In the genomic region with DNA sequence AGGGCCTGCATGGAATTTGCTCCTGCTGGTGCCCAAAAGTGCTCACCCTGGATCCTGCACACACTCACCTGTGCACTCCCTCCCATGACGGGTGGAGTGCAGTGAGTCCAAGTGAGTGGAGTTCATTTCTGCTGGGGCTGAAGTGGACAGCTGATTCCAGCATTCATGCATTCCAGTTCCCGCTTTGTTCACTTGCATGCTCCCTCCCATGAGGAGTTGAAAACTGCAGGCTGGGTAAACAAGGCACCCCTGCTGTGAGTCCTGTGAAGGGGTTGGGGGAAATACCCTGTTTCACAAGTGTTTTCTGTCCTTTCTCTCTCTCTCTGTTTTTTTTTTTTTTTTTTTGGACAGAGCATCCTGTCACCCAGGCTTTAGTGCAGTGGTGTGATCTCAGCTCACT, we compare ENCODE assay signal across 16 cellular contexts.
DNase-seq lines count a peak whose midpoint lies in the region; ATAC-seq, FAIRE-seq and TF ChIP-seq lines count a peak whose summit lies in the region.
"Had no signal": no experiment of that assay in that cellular context is flagged by ENCODE, and none has a peak within 500 bp of the region (broad histone marks: within the 10 kb centered on the region; RNA-seq: fewer than 3 reads in every experiment).

No MANE protein-coding gene starts in this region.

- peak; percentile 73 for FAIRE-seq in bronchial epithelial cell (lab: Jason Lieb, UNC)
- FAIRE-seq: G401.6, GM12891, GM19239, H54 had no signal

- intact Hi-C loops in Right ventricle myocardium inferior (cut with DNase I) (no loop called here), Right ventricle myocardium superior (cut with DNase I) (no loop called here)

- no peak overlapping the region for H2BK15ac ChIP-seq in mesendoderm (replicated peaks; ENCODE audit: low read depth)

- H3K27ac ChIP-seq in mesendoderm (ENCODE audit: low read depth, low read length), result no peak overlapping the region
- H3K27ac ChIP-seq: BLaER1 treated with 17β-estradiol and CSF1 and Interleukin-3, amounts not matched to agents 10 nM and 100 nM; GM23248 had no signal

- no peaks in the 10 kb centered on the region for H3K79me1 ChIP-seq in mesendoderm (ENCODE audit: low read length)

- no peak overlapping the region for H4K5ac ChIP-seq in mesendoderm (ENCODE audit: low read length)

- no peaks in the 10 kb centered on the region for H3K79me2 ChIP-seq in mesendoderm (ENCODE audit: control insufficient read depth, insufficient read depth, low read length)

- H3K23ac ChIP-seq in mesendoderm (ENCODE audit: low read length), result no peak overlapping the region

- DNase-seq in Right ventricle myocardium inferior (ENCODE audit: missing footprints), result no peak
- no peak for DNase-seq in Right ventricle myocardium superior
- DNase-seq in bronchial epithelial cell (ENCODE audit: low read depth), result no peak
- peak; percentile 10 for DNase-seq in mesendoderm
- DNase-seq: Calu3; CD8-positive, alpha-beta T cell; GM23248; HFFc6 had no signal

- H3K9ac ChIP-seq in mesendoderm (ENCODE audit: low read length), result no peak overlapping the region
- H3K9ac ChIP-seq: BLaER1 treated with 17β-estradiol and CSF1 and Interleukin-3, amounts not matched to agents 10 nM and 100 nM; GM23248 had no signal

- H3K36me3 ChIP-seq in bronchial epithelial cell (ENCODE audit: control insufficient read depth, insufficient read depth, low read length), result no peaks in the 10 kb centered on the region
- no peaks in the 10 kb centered on the region for H3K36me3 ChIP-seq in mesendoderm (ENCODE audit: control insufficient read depth, insufficient read depth, low read length)
- H3K36me3 ChIP-seq: BLaER1 treated with 17β-estradiol and CSF1 and Interleukin-3, amounts not matched to agents 10 nM and 100 nM had no signal

- H3K27me3 ChIP-seq in bronchial epithelial cell (ENCODE audit: control insufficient read depth, insufficient read depth, low read length), result no peaks in the 10 kb centered on the region
- no peaks in the 10 kb centered on the region for H3K27me3 ChIP-seq in mesendoderm (ENCODE audit: insufficient read depth, low read length, poor library complexity)
- H3K27me3 ChIP-seq: BLaER1 treated with 17β-estradiol and CSF1 and Interleukin-3, amounts not matched to agents 10 nM and 100 nM had no signal

- TF ChIP-seq CTCF in bronchial epithelial cell (IDR thresholded peaks at IDR 0.05; ENCODE audit: insufficient read depth, low read length, severe bottlenecking), result no peak

- WGBS in mesendoderm (ENCODE audit: extremely low coverage, insufficient coverage, low lambda C conversion rate), result no CpG with 5 or more reads among the region's 2 CpGs

- no peak overlapping the region for H2BK5ac ChIP-seq in mesendoderm (ENCODE audit: low read length)

- H3K4me3 ChIP-seq in bronchial epithelial cell (ENCODE audit: low read depth, low read length) (no peak overlapping the region), mesendoderm (ENCODE audit: low read length) (no peak overlapping the region)
- H3K4me3 ChIP-seq: GM23248 had no signal

- no peak overlapping the region for H3K18ac ChIP-seq in mesendoderm (ENCODE audit: low read length)

- ATAC-seq in Right ventricle myocardium inferior (peak; percentile 28), Right ventricle myocardium superior (ENCODE audit: poor library complexity) (no peak), HG03139 (IDR thresholded peaks at IDR 0.05; ENCODE audit: unreplicated experiment) (no peak), HG03342 (IDR thresholded peaks at IDR 0.05; ENCODE audit: unreplicated experiment) (no peak)
- ATAC-seq: CD8-positive, alpha-beta T cell; HCT116 had no signal

- no peak overlapping the region for H3K56ac ChIP-seq in mesendoderm (ENCODE audit: low read length)

- H2BK120ac ChIP-seq in mesendoderm (ENCODE audit: low read depth, low read length), result no peak overlapping the region

- no peak overlapping the region for H3K4ac ChIP-seq in mesendoderm (ENCODE audit: low read depth, low read length)

- no peak overlapping the region for H4K8ac ChIP-seq in mesendoderm (ENCODE audit: low read depth, low read length)

- no peaks in the 10 kb centered on the region for H3K4me1 ChIP-seq in mesendoderm (ENCODE audit: control insufficient read depth, low read depth, low read length)
- H3K4me1 ChIP-seq: BLaER1 treated with 17β-estradiol and CSF1 and Interleukin-3, amounts not matched to agents 10 nM and 100 nM had no signal

- H2AK5ac ChIP-seq in mesendoderm (ENCODE audit: low read length), result no peak overlapping the region

- no peak overlapping the region for H3K4me2 ChIP-seq in mesendoderm (ENCODE audit: low read length)
- H3K4me2 ChIP-seq: BLaER1 treated with 17β-estradiol and CSF1 and Interleukin-3, amounts not matched to agents 10 nM and 100 nM had no signal
